In the genomic region with DNA sequence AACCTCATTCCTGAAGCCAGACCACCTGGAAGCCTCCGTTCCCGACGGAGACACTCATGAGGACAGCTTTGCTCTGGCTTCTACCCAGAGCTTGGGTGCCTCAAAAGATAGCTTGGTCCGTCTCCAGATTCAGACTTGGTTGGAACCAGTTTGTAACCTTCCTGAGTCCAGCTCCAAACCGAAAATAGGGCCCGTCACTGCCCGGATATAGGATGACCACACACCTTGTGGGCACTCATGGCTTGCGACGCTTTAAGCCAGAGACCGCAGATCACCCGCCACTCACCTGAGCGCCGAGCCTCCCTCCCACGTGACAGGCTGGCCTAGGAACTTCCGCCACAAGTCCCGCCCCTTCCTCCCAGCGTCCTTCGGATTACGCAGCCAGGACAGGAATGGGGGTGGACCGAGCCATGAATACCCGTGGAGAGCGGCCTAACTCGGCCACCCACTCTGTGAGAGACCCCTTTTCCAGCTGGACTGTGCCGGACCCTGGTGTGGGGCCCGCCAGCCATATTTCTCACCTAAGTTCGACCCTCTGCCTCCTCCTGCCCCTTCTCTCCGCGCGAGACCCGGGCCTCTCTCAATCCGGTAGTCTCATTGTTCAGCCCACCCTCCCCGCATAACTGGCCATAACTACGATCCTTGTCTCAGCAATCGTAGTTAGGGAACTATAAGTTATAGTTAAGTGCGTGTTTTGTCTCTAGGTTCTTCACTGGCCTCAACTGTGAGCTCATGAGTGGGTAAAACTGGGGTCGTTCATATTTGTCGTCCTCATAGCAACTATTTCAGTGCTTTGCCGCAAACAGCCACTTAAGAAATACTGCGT, we compare ENCODE assay signal across 8 cellular contexts. TPM values are rescaled to one million over a fixed set of nuclear protein-coding genes. Genes with fewer than 3 reads are reported as not detected.
DNase-seq lines count a peak whose midpoint lies in the region; ATAC-seq and TF ChIP-seq lines count a peak whose summit lies in the region.

A gene with protein sequence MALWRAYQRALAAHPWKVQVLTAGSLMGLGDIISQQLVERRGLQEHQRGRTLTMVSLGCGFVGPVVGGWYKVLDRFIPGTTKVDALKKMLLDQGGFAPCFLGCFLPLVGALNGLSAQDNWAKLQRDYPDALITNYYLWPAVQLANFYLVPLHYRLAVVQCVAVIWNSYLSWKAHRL (minus strand): TSS at position 332 of the 826 bp plus-strand sequence. CDS start 580 bp downstream, outside the sequence.

- peak; percentile 91 for DNase-seq in EH (ENCODE audit: low read depth)
- peak; percentile 30 for DNase-seq in GOT3 (lab: John Stamatoyannopoulos, UW)
- peak; percentile 82 for DNase-seq in LNCaP clone FGC (ENCODE audit: low read depth)
- peak; percentile 93 for DNase-seq in RWPE2 (ENCODE audit: low spot score)
- peak; percentile 84 for DNase-seq in activated T-helper 2 cell treated with anti-CD3 and anti-CD28 coated beads, Interferon-gamma antibody, Interleukin-2, Interleukin-4, amounts not matched to agents 10 μg/mL and 5 μg/mL and 100 μg/mL, durations not matched to agents 14 hours and 24 hours and 36 hours (ENCODE audit: low spot score)
- DNase-seq in fibroblast of peridontal ligament (ENCODE audit: extremely low read depth): peak; percentile 88
- peak; percentile 79 for DNase-seq in natural killer cell
- peak; percentile 61 to 84 (median 79) for DNase-seq in stimulated activated naive CD4-positive, alpha-beta T cell (lab: John Stamatoyannopoulos, UW)

- peaks cover 13% of the 10 kb centered on the region for H3K4me1 ChIP-seq in RWPE2 (ENCODE audit: insufficient read depth, poor library complexity, severe bottlenecking)

- peak within 1 kb of the TSS; percentile 92 for H3K27ac Mint-ChIP-seq in activated T-helper 2 cell treated with anti-CD3 and anti-CD28 coated beads, Interferon-gamma antibody, Interleukin-2, Interleukin-4, amounts not matched to agents 10 μg/mL and 5 μg/mL and 100 μg/mL, durations not matched to agents 14 hours and 24 hours and 36 hours
- peak within 1 kb of the TSS; percentile 98 to 99 for H3K27ac Mint-ChIP-seq in natural killer cell

- no peaks in the 10 kb centered on the region for H3K27me3 Mint-ChIP-seq in activated T-helper 2 cell treated with anti-CD3 and anti-CD28 coated beads, Interferon-gamma antibody, Interleukin-2, Interleukin-4, amounts not matched to agents 10 μg/mL and 5 μg/mL and 100 μg/mL, durations not matched to agents 14 hours and 24 hours and 36 hours (ENCODE audit: low read depth)
- H3K27me3 Mint-ChIP-seq in natural killer cell (ENCODE audit: low read depth in 2 of 2): no peaks in the 10 kb centered on the region

- H3K9me3 ChIP-seq in RWPE2 (ENCODE audit: severe bottlenecking): no peaks in the 10 kb centered on the region

- H3K4me1 Mint-ChIP-seq in activated T-helper 2 cell treated with anti-CD3 and anti-CD28 coated beads, Interferon-gamma antibody, Interleukin-2, Interleukin-4, amounts not matched to agents 10 μg/mL and 5 μg/mL and 100 μg/mL, durations not matched to agents 14 hours and 24 hours and 36 hours (ENCODE audit: low read depth): peaks cover 17% of the 10 kb centered on the region
- peaks cover 18 to 23% of the 10 kb centered on the region in 2 donors for H3K4me1 Mint-ChIP-seq in natural killer cell

- peak within 1 kb of the TSS; percentile 99 for H3K4me3 Mint-ChIP-seq in activated T-helper 2 cell treated with anti-CD3 and anti-CD28 coated beads, Interferon-gamma antibody, Interleukin-2, Interleukin-4, amounts not matched to agents 10 μg/mL and 5 μg/mL and 100 μg/mL, durations not matched to agents 14 hours and 24 hours and 36 hours (ENCODE audit: low read depth)
- peak within 1 kb of the TSS; percentile 99 for H3K4me3 Mint-ChIP-seq in natural killer cell

- H3K36me3 ChIP-seq in RWPE2 (ENCODE audit: low read depth): peaks cover 5% of the 10 kb centered on the region

- H3K4me3 ChIP-seq in LNCaP clone FGC (ENCODE audit: low read depth, low read length): peak within 1 kb of the TSS; percentile 90
- peak within 1 kb of the TSS; percentile 70 for H3K4me3 ChIP-seq in RWPE2 (ENCODE audit: severe bottlenecking)

- no peaks in the 10 kb centered on the region for H3K27me3 ChIP-seq in RWPE2 (ENCODE audit: insufficient read depth, poor library complexity, severe bottlenecking)

- no peaks in the 10 kb centered on the region for H3K9me3 Mint-ChIP-seq in activated T-helper 2 cell treated with anti-CD3 and anti-CD28 coated beads, Interferon-gamma antibody, Interleukin-2, Interleukin-4, amounts not matched to agents 10 μg/mL and 5 μg/mL and 100 μg/mL, durations not matched to agents 14 hours and 24 hours and 36 hours
- no peaks in the 10 kb centered on the region for H3K9me3 Mint-ChIP-seq in natural killer cell

- peak within 1 kb of the TSS; percentile 85 for H3K27ac ChIP-seq in RWPE2 (ENCODE audit: poor library complexity, severe bottlenecking)

- peaks cover 20% of the 10 kb centered on the region for H3K36me3 Mint-ChIP-seq in activated T-helper 2 cell treated with anti-CD3 and anti-CD28 coated beads, Interferon-gamma antibody, Interleukin-2, Interleukin-4, amounts not matched to agents 10 μg/mL and 5 μg/mL and 100 μg/mL, durations not matched to agents 14 hours and 24 hours and 36 hours (ENCODE audit: low read depth)
- peaks cover 10% of the 10 kb centered on the region for H3K36me3 Mint-ChIP-seq in natural killer cell

- TF ChIP-seq CTCF in LNCaP clone FGC (IDR thresholded peaks at IDR 0.05; ENCODE audit: control insufficient read depth, extremely low read depth, insufficient read depth) (no peak), RWPE2 (IDR thresholded peaks at IDR 0.05; ENCODE audit: poor library complexity, severe bottlenecking) (no peak), natural killer cell (IDR thresholded peaks at IDR 0.05) (no peak)

- ATAC-seq in RWPE2 (ENCODE audit: low read depth): peak; percentile 79
- peak; percentile 96 to 98 (median 96) for ATAC-seq in natural killer cell

- intact Hi-C loops in activated T-helper 2 cell treated with anti-CD3 and anti-CD28 coated beads, Interferon-gamma antibody, Interleukin-2, Interleukin-4, amounts not matched to agents 10 μg/mL and 5 μg/mL and 100 μg/mL, durations not matched to agents 14 hours and 24 hours and 36 hours (cut with micrococcal nuclease): loop anchor here (2.0 kb wide), 2 partner anchors 34 to 48 kb away; a partner anchor contains a TSS
- intact Hi-C loops in natural killer cell (cut with micrococcal nuclease): loop anchor here (1.0 kb wide), 1 partner anchor 33 kb away; a partner anchor contains a TSS

RNA-seq across cellular contexts. Expression of the gene that starts here (rescaled TPM):
- total RNA-seq in activated T-helper 2 cell treated with anti-CD3 and anti-CD28 coated beads, Interferon-gamma antibody, Interleukin-2, Interleukin-4, amounts not matched to agents 10 μg/mL and 5 μg/mL and 100 μg/mL, durations not matched to agents 14 hours and 24 hours and 36 hours: 80.4 and 82.6 TPM in 2 replicates
- 10 to 100 TPM; 63.9 to 75.2 (median 64.8) TPM for total RNA-seq in natural killer cell

Comparison
In these comparisons a context has a peak if more than half of its experiments do, and no peak if none do; other contexts are left out.
1. Peak in every context shown above with its lines: DNase-seq, ATAC-seq, H3K4me3 ChIP-seq and H3K27ac ChIP-seq.
2. DNase-seq: peak in every context shown above with its lines; median percentile 93 in RWPE2; 91 in EH; 88 in fibroblast of peridontal ligament; 84 in activated T-helper 2 cell treated with anti-CD3 and anti-CD28 coated beads, Interferon-gamma antibody, Interleukin-2, Interleukin-4, amounts not matched to agents 10 μg/mL and 5 μg/mL and 100 μg/mL, durations not matched to agents 14 hours and 24 hours and 36 hours; 82 in LNCaP clone FGC; 79 in natural killer cell; 79 in stimulated activated naive CD4-positive, alpha-beta T cell; 30 in GOT3.